28 cellular contexts compared by ENCODE assay signal in the genomic region with DNA sequence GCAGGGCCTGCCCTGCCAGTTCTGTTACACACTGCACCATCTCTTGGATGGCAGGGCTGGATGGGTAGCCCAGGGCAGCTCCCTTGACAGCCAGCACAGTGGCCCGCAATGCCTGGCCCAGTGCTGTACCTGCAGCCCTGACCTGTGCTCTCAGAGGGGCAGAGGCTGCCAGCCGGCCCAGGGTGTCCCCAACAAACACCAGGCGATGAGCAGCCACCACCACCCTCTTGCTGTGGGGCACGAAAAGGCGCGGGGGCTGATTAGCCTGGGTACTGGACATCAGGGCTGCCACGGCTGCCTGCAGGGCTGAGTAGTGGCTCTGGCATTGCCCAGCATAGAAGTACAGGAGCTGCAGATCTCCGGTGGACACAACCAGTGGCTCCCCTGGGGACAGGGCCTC. TPM values are rescaled to one million over a fixed set of nuclear protein-coding genes. Genes with fewer than 3 reads are reported as not detected.
"Had no signal": no experiment of that assay in that cellular context is flagged by ENCODE, and none has a peak within 500 bp of the region (broad histone marks: within the 10 kb centered on the region; RNA-seq: fewer than 3 reads in every experiment).

No MANE protein-coding gene starts in this region.

- H3K9me3 ChIP-seq: mucosa of descending colon, thoracic aorta, upper lobe of left lung had no signal

- H3K4me1 ChIP-seq: foreskin keratinocyte had no signal

- H3K27ac ChIP-seq: foreskin keratinocyte, parathyroid adenoma, thoracic aorta, upper lobe of left lung, VCaP had no signal

- H3K4me3 Mint-ChIP-seq: activated CD4-positive, alpha-beta T cell treated with anti-CD3 and anti-CD28 coated beads, Interleukin-2, amount 10 ng/mL, durations not matched to agents 24 days and 14 days; activated CD8-positive, alpha-beta T cell treated with anti-CD3 and anti-CD28 coated beads for 36 hours; activated naive CD4-positive, alpha-beta T cell treated with anti-CD3 and anti-CD28 coated beads, Interleukin-2, amount 50 U/mL, for 24 hours; brain; dendritic cell treated with granulocyte-macrophage colony-stimulating factor and Interleukin-4, amounts not matched to agents 40 ng/mL and 50 ng/mL, for 4 days; stimulated activated naive B cell treated with anti-CD40 and anti-IgM and Interleukin-4, amounts not matched to agents 10 μg/mL and 1 μg/mL and 100 μg/mL, for 72 hours had no signal

- H3K4me3 ChIP-seq: mucosa of descending colon, thoracic aorta, upper lobe of left lung had no signal

- DNase-seq: activated CD4-positive, alpha-beta T cell treated with anti-CD3 and anti-CD28 coated beads, Interleukin-2, amount 10 ng/mL, durations not matched to agents 24 days and 14 days; activated CD8-positive, alpha-beta T cell treated with anti-CD3 and anti-CD28 coated beads for 36 hours; activated gamma-delta T cell treated with Interleukin-2 at 50 U/mL for 16 hours; activated T-cell treated with anti-CD3 and anti-CD28 coated beads, Interleukin-2, amount 50 U/mL, for 1 hour; anterior cingulate cortex; effector CD8-positive, alpha-beta T cell; foreskin keratinocyte; kidney glomerular epithelial cell; mesenchymal stem cell; mucosa of descending colon; small intestine; stimulated activated CD4-positive, alpha-beta T cell treated with anti-CD3 and anti-CD28 coated beads, Interleukin-15, amount 100 ng/mL, for 24 hours; stimulated activated CD4-positive, alpha-beta T cell treated with anti-CD3 and anti-CD28 coated beads, Interleukin-2, amount 100 ng/mL, for 48 hours; stimulated activated CD8-positive, alpha-beta memory T cell treated with anti-CD3 and anti-CD28 coated beads, Interleukin-4, amount 100 ng/mL, for 48 hours; stimulated activated naive B cell treated with anti-CD40 and anti-IgM and Interleukin-4, amounts not matched to agents 10 μg/mL and 1 μg/mL and 100 μg/mL, for 72 hours had no signal

- H3K9me3 Mint-ChIP-seq: activated CD4-positive, alpha-beta T cell treated with anti-CD3 and anti-CD28 coated beads, Interleukin-2, amount 10 ng/mL, durations not matched to agents 24 days and 14 days; activated CD8-positive, alpha-beta T cell treated with anti-CD3 and anti-CD28 coated beads for 36 hours; activated naive CD4-positive, alpha-beta T cell treated with anti-CD3 and anti-CD28 coated beads, Interleukin-2, amount 50 U/mL, for 24 hours; brain; dendritic cell treated with granulocyte-macrophage colony-stimulating factor and Interleukin-4, amounts not matched to agents 40 ng/mL and 50 ng/mL, for 4 days; stimulated activated naive B cell treated with anti-CD40 and anti-IgM and Interleukin-4, amounts not matched to agents 10 μg/mL and 1 μg/mL and 100 μg/mL, for 72 hours had no signal

- H3K4me1 Mint-ChIP-seq: stimulated activated naive B cell treated with anti-CD40 and anti-IgM and Interleukin-4, amounts not matched to agents 10 μg/mL and 1 μg/mL and 100 μg/mL, for 72 hours had no signal

- H3K36me3 Mint-ChIP-seq: activated naive CD4-positive, alpha-beta T cell treated with anti-CD3 and anti-CD28 coated beads, Interleukin-2, amount 50 U/mL, for 24 hours; stimulated activated naive B cell treated with anti-CD40 and anti-IgM and Interleukin-4, amounts not matched to agents 10 μg/mL and 1 μg/mL and 100 μg/mL, for 72 hours had no signal

- H3K27ac Mint-ChIP-seq: activated CD4-positive, alpha-beta T cell treated with anti-CD3 and anti-CD28 coated beads, Interleukin-2, amount 10 ng/mL, durations not matched to agents 24 days and 14 days; activated CD8-positive, alpha-beta T cell treated with anti-CD3 and anti-CD28 coated beads for 36 hours; activated naive CD4-positive, alpha-beta T cell treated with anti-CD3 and anti-CD28 coated beads, Interleukin-2, amount 50 U/mL, for 24 hours; dendritic cell treated with granulocyte-macrophage colony-stimulating factor and Interleukin-4, amounts not matched to agents 40 ng/mL and 50 ng/mL, for 4 days; stimulated activated naive B cell treated with anti-CD40 and anti-IgM and Interleukin-4, amounts not matched to agents 10 μg/mL and 1 μg/mL and 100 μg/mL, for 72 hours had no signal

RNA-seq across cellular contexts. Expression of a gene that starts 7.7 kb away (rescaled TPM):
- total RNA-seq: activated CD4-positive, alpha-beta T cell treated with anti-CD3 and anti-CD28 coated beads, Interleukin-2, amount 10 ng/mL, durations not matched to agents 24 days and 14 days; activated CD8-positive, alpha-beta T cell treated with anti-CD3 and anti-CD28 coated beads for 36 hours; T-helper 2 cell treated with Interferon-gamma antibody and Interleukin-4, amounts not matched to agents 100 ng/mL and 5 ng/mL, for 36 hours had no signal

RNA-seq across cellular contexts. Expression of a gene that starts 15.3 kb away (rescaled TPM):
- total RNA-seq: activated CD4-positive, alpha-beta T cell treated with anti-CD3 and anti-CD28 coated beads, Interleukin-2, amount 10 ng/mL, durations not matched to agents 24 days and 14 days; activated CD8-positive, alpha-beta T cell treated with anti-CD3 and anti-CD28 coated beads for 36 hours; cardiac septum; chondrocyte; foreskin keratinocyte; glomerular endothelial cell; lower leg skin; mucosa of descending colon; sciatic nerve; T-helper 2 cell treated with Interferon-gamma antibody and Interleukin-4, amounts not matched to agents 100 ng/mL and 5 ng/mL, for 36 hours; thoracic aorta; upper lobe of left lung had no signal

RNA-seq across cellular contexts. Expression of a gene that starts 19.6 kb away (rescaled TPM):
- total RNA-seq: activated CD4-positive, alpha-beta T cell treated with anti-CD3 and anti-CD28 coated beads, Interleukin-2, amount 10 ng/mL, durations not matched to agents 24 days and 14 days; activated CD8-positive, alpha-beta T cell treated with anti-CD3 and anti-CD28 coated beads for 36 hours; cardiac septum; chondrocyte; foreskin keratinocyte; glomerular endothelial cell; T-helper 2 cell treated with Interferon-gamma antibody and Interleukin-4, amounts not matched to agents 100 ng/mL and 5 ng/mL, for 36 hours had no signal
